In the genomic region with DNA sequence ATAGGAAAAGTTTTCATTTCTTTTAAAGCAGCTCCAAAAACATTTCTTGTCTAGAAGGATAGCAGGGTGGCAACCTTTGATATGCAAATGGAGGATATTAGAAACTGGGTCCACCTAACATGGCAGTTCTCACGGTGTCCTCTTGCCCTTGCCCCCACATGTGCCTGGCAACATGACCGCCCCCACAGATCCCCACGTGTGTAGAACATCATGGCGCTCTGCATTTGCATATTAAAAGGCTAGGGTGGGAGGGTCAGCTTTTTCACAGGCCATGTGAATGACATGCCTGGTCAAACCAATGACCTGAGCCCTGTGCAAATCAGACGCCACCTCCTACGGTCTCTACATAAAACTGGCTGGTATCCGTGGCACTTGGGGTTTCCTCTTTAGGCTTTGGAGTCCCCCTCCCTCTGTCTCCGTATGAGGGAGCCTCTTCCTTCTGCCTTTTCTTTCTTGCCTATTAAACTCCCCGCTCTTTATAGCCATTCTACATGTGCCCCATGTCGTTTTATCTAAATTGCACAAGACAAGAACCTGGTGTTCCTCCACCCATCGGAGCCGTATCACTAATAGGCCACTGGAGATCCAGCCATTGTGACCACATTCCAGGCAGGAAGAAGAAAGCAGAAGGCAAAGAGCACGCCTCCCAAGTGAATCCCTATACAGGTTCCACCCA, we compare ENCODE assay signal across 20 cellular contexts.
"Had no signal": no experiment of that assay in that cellular context is flagged by ENCODE, and none has a peak within 500 bp of the region (broad histone marks: within the 10 kb centered on the region; RNA-seq: fewer than 3 reads in every experiment).

No MANE protein-coding gene starts in this region.

- DNase-seq: activated CD4-positive, alpha-beta memory T cell treated with anti-CD3 and anti-CD28 coated beads for 36 hours; activated CD4-positive, alpha-beta T cell treated with anti-CD3 and anti-CD28 coated beads for 4 hours; activated effector memory CD4-positive, alpha-beta T cell treated with anti-CD3 and anti-CD28 coated beads, Interleukin-2, amount 50 U/mL, for 16 hours; activated naive CD4-positive, alpha-beta T cell treated with anti-CD3 and anti-CD28 coated beads, Interleukin-2, amount 50 U/mL, for 16 hours; activated T-cell treated with anti-CD3 and anti-CD28 coated beads, Interleukin-2, amount 50 U/mL, for 48 hours; effector CD8-positive, alpha-beta T cell; foreskin fibroblast; hypothalamus; left lung; mammary epithelial cell; stimulated activated CD4-positive, alpha-beta T cell treated with anti-CD3 and anti-CD28 coated beads, Interleukin-2, amount 100 ng/mL, for 24 hours; transverse colon had no signal

- H3K27me3 Mint-ChIP-seq: stimulated activated naive CD8-positive, alpha-beta T cell treated with anti-CD3 and anti-CD28 coated beads, Interleukin-15, Interleukin-2, amounts not matched to agents 100 ng/mL and 50 ng/mL, for 24 hours had no signal

- H3K9me3 ChIP-seq: ascending aorta, left lung, prostate gland, right atrium auricular region, suprapubic skin, transverse colon, vagina had no signal

- H3K27ac Mint-ChIP-seq: activated CD4-positive, alpha-beta memory T cell treated with anti-CD3 and anti-CD28 coated beads for 36 hours; stimulated activated naive CD8-positive, alpha-beta T cell treated with anti-CD3 and anti-CD28 coated beads, Interleukin-15, Interleukin-2, amounts not matched to agents 100 ng/mL and 50 ng/mL, for 24 hours; T-helper 2 cell treated with Interferon-gamma antibody and Interleukin-4, amounts not matched to agents 5 μg/mL and 100 μg/mL, for 36 hours had no signal

- H3K4me3 Mint-ChIP-seq: activated CD4-positive, alpha-beta memory T cell treated with anti-CD3 and anti-CD28 coated beads for 36 hours; neural crest cell; stimulated activated naive CD8-positive, alpha-beta T cell treated with anti-CD3 and anti-CD28 coated beads, Interleukin-15, Interleukin-2, amounts not matched to agents 100 ng/mL and 50 ng/mL, for 24 hours; T-helper 2 cell treated with Interferon-gamma antibody and Interleukin-4, amounts not matched to agents 5 μg/mL and 100 μg/mL, for 36 hours had no signal

- ATAC-seq: left lung had no signal

- H3K27ac ChIP-seq: ascending aorta, left lung, prostate gland, right atrium auricular region, suprapubic skin, transverse colon, vagina had no signal

- H3K36me3 Mint-ChIP-seq: activated CD4-positive, alpha-beta memory T cell treated with anti-CD3 and anti-CD28 coated beads for 36 hours had no signal

- H3K9me3 Mint-ChIP-seq: activated CD4-positive, alpha-beta memory T cell treated with anti-CD3 and anti-CD28 coated beads for 36 hours; stimulated activated naive CD8-positive, alpha-beta T cell treated with anti-CD3 and anti-CD28 coated beads, Interleukin-15, Interleukin-2, amounts not matched to agents 100 ng/mL and 50 ng/mL, for 24 hours; T-helper 2 cell treated with Interferon-gamma antibody and Interleukin-4, amounts not matched to agents 5 μg/mL and 100 μg/mL, for 36 hours had no signal

- H3K4me3 ChIP-seq: ascending aorta, left lung, prostate gland, right atrium auricular region, suprapubic skin, transverse colon, vagina had no signal

- H3K36me3 ChIP-seq: ascending aorta, left lung, prostate gland, right atrium auricular region, suprapubic skin, transverse colon, vagina had no signal

- H3K4me1 ChIP-seq: ascending aorta, right atrium auricular region, vagina had no signal

- H3K27me3 ChIP-seq: ascending aorta, left lung, right atrium auricular region, vagina had no signal
